Comparison of ENCODE assay signal across 20 cellular contexts in the genomic region with DNA sequence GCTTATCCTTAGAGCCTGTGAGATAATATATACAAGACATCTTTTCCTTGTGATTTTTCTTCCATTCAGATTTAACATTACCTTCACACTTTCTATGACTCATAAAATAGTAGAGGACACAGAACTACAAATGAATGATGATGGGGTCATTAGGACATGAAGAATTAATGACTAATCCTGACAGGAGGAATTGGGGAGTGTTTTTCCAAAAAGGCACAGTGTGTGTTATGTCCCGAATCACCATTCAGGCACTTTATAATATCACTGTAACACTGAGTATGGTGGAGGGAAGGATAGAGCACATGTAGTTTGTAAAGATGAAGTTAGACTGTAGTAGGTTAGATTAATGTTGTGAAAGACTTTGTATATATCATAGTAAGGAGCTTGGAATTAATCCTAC.
"Had no signal": no experiment of that assay in that cellular context is flagged by ENCODE, and none has a peak within 500 bp of the region (broad histone marks: within the 10 kb centered on the region; RNA-seq: fewer than 3 reads in every experiment).

No MANE protein-coding gene starts in this region.

- H3K36me3 ChIP-seq: gastroesophageal sphincter, heart left ventricle, left ventricle myocardium inferior, suprapubic skin, transverse colon, vagina had no signal

- H3K4me3 ChIP-seq: gastroesophageal sphincter, heart left ventricle, left ventricle myocardium inferior, skin epidermis, suprapubic skin, transverse colon, vagina had no signal

- ATAC-seq: activated CD8-positive, alpha-beta memory T cell treated with anti-CD3 and anti-CD28 coated beads, Interleukin-2, amount 10 ng/mL, durations not matched to agents 7 days and 5 days; activated T-helper 17 cell treated with anti-CD3 and anti-CD28 coated beads, Interleukin-2, amount 50 U/mL, for 72 hours; gastroesophageal sphincter; heart left ventricle; right cardiac atrium; stimulated activated naive CD8-positive, alpha-beta T cell treated with anti-CD3 and anti-CD28 coated beads, Interleukin-15, amount 100 ng/mL, for 72 hours; WTC11 had no signal

- H3K27me3 ChIP-seq: gastroesophageal sphincter, heart left ventricle, suprapubic skin, transverse colon, vagina had no signal

- H3K9me3 ChIP-seq: gastroesophageal sphincter, left ventricle myocardium inferior, suprapubic skin, transverse colon, vagina had no signal

- H3K4me1 ChIP-seq: gastroesophageal sphincter, heart left ventricle, left ventricle myocardium inferior, suprapubic skin, transverse colon, vagina had no signal

- DNase-seq: activated CD4-positive, alpha-beta memory T cell treated with anti-CD3 and anti-CD28 coated beads for 36 hours; activated CD4-positive, alpha-beta T cell treated with anti-CD3 and anti-CD28 coated beads for 4 hours; activated CD8-positive, alpha-beta memory T cell treated with anti-CD3 and anti-CD28 coated beads, Interleukin-2, amount 10 ng/mL, durations not matched to agents 7 days and 5 days; activated naive CD4-positive, alpha-beta T cell; activated naive CD8-positive, alpha-beta T cell treated with anti-CD3 and anti-CD28 coated beads for 36 hours; activated T-cell treated with anti-CD3 and anti-CD28 coated beads, Interleukin-2, amount 50 U/mL, for 1 hour; effector memory CD4-positive, alpha-beta T cell; heart left ventricle; kidney; left ventricle myocardium inferior; right cardiac atrium; stimulated activated CD4-positive, alpha-beta T cell treated with anti-CD3 and anti-CD28 coated beads, Interleukin-4, amount 100 ng/mL, for 1 hour; stimulated activated naive CD8-positive, alpha-beta T cell treated with anti-CD3 and anti-CD28 coated beads, Interleukin-15, amount 100 ng/mL, for 72 hours; transverse colon had no signal

- H3K27ac ChIP-seq: gastroesophageal sphincter, heart left ventricle, left ventricle myocardium inferior, skin epidermis, suprapubic skin, transverse colon, vagina had no signal
